Comparison of ENCODE assay signal across 24 cellular contexts in genomic region chr9:132415181-132415580, GRCh38. TPM values are rescaled to one million over a fixed set of nuclear protein-coding genes. Genes with fewer than 3 reads are reported as not detected.
"Had no signal": no experiment of that assay in that cellular context is flagged by ENCODE, and none has a peak within 500 bp of the region (broad histone marks: within the 10 kb centered on the region; RNA-seq: fewer than 3 reads in every experiment).

No MANE protein-coding gene starts in this region.

- H3K4me3 ChIP-seq: hepatocyte, prostate gland, right atrium auricular region, skin epidermis, suprapubic skin, transverse colon, vagina had no signal

- ATAC-seq: activated CD8-positive, alpha-beta memory T cell treated with anti-CD3 and anti-CD28 coated beads, Interleukin-2, amount 10 ng/mL, durations not matched to agents 7 days and 5 days; stimulated activated naive CD8-positive, alpha-beta T cell treated with anti-CD3 and anti-CD28 coated beads, Interleukin-15, amount 100 ng/mL, for 72 hours had no signal

- H3K27ac ChIP-seq: hepatocyte, prostate gland, right atrium auricular region, skin epidermis, suprapubic skin, transverse colon, vagina had no signal

- H2AFZ ChIP-seq: hepatocyte had no signal

- H3K9me3 Mint-ChIP-seq: activated B cell treated with CpG ODN at 0.5 μM for 24 hours; activated CD4-positive, alpha-beta memory T cell treated with anti-CD3 and anti-CD28 coated beads, Interleukin-2, amount 10 ng/mL, durations not matched to agents 7 days and 5 days; stimulated activated naive CD8-positive, alpha-beta T cell treated with anti-CD3 and anti-CD28 coated beads, Interleukin-15, amount 100 ng/mL, for 72 hours had no signal

- DNase-seq: activated B cell treated with CpG ODN at 0.5 μM for 24 hours; activated CD4-positive, alpha-beta memory T cell treated with anti-CD3 and anti-CD28 coated beads, Interleukin-2, amount 10 ng/mL, durations not matched to agents 7 days and 5 days; activated CD4-positive, alpha-beta T cell treated with anti-CD3 and anti-CD28 coated beads for 4 hours; activated CD8-positive, alpha-beta memory T cell treated with anti-CD3 and anti-CD28 coated beads, Interleukin-2, amount 10 ng/mL, durations not matched to agents 7 days and 5 days; cerebellar nuclear complex; cortex of kidney; effector CD4-positive, alpha-beta T cell; foreskin fibroblast; stimulated activated CD4-positive, alpha-beta T cell treated with anti-CD3 and anti-CD28 coated beads, Interleukin-15, amount 100 ng/mL, for 24 hours; stimulated activated CD4-positive, alpha-beta T cell treated with anti-CD3 and anti-CD28 coated beads, Interleukin-2, amount 100 ng/mL, for 48 hours; stimulated activated naive CD8-positive, alpha-beta T cell treated with anti-CD3 and anti-CD28 coated beads, Interleukin-15, amount 100 ng/mL, for 72 hours; transverse colon had no signal

- H3K36me3 Mint-ChIP-seq: activated CD8-positive, alpha-beta memory T cell treated with anti-CD3 and anti-CD28 coated beads, Interleukin-2, amount 10 ng/mL, durations not matched to agents 7 days and 5 days; activated naive CD8-positive, alpha-beta T cell had no signal

- H3K9me3 ChIP-seq: prostate gland, right atrium auricular region, suprapubic skin, transverse colon, vagina had no signal

- H3K4me1 ChIP-seq: prostate gland had no signal

- H3K4me2 ChIP-seq: hepatocyte had no signal

- H3K36me3 ChIP-seq: prostate gland, right atrium auricular region, suprapubic skin, transverse colon, vagina had no signal

- H3K79me2 ChIP-seq: hepatocyte had no signal

- H3K27ac Mint-ChIP-seq: activated B cell treated with CpG ODN at 0.5 μM for 24 hours; activated CD4-positive, alpha-beta memory T cell treated with anti-CD3 and anti-CD28 coated beads, Interleukin-2, amount 10 ng/mL, durations not matched to agents 7 days and 5 days; activated CD8-positive, alpha-beta memory T cell treated with anti-CD3 and anti-CD28 coated beads, Interleukin-2, amount 10 ng/mL, durations not matched to agents 7 days and 5 days; activated naive CD8-positive, alpha-beta T cell; stimulated activated naive CD8-positive, alpha-beta T cell treated with anti-CD3 and anti-CD28 coated beads, Interleukin-15, amount 100 ng/mL, for 72 hours had no signal

- H3K4me3 Mint-ChIP-seq: activated B cell treated with CpG ODN at 0.5 μM for 24 hours; activated CD4-positive, alpha-beta memory T cell treated with anti-CD3 and anti-CD28 coated beads, Interleukin-2, amount 10 ng/mL, durations not matched to agents 7 days and 5 days; activated CD8-positive, alpha-beta memory T cell treated with anti-CD3 and anti-CD28 coated beads, Interleukin-2, amount 10 ng/mL, durations not matched to agents 7 days and 5 days; activated naive CD8-positive, alpha-beta T cell; stimulated activated naive CD8-positive, alpha-beta T cell treated with anti-CD3 and anti-CD28 coated beads, Interleukin-15, amount 100 ng/mL, for 72 hours had no signal

RNA-seq across cellular contexts. Expression of gene CFAP77, which starts 5.2 kb away (rescaled TPM):
- total RNA-seq: activated B cell treated with CpG ODN at 0.5 μM for 24 hours; activated CD4-positive, alpha-beta memory T cell treated with anti-CD3 and anti-CD28 coated beads, Interleukin-2, amount 10 ng/mL, durations not matched to agents 7 days and 5 days; activated CD8-positive, alpha-beta memory T cell treated with anti-CD3 and anti-CD28 coated beads, Interleukin-2, amount 10 ng/mL, durations not matched to agents 7 days and 5 days; bronchial epithelial cell; myocyte; omental fat pad; transverse colon; vagina had no signal
- polyA plus RNA-seq: keratinocyte, neural cell had no signal
